In the genomic region with DNA sequence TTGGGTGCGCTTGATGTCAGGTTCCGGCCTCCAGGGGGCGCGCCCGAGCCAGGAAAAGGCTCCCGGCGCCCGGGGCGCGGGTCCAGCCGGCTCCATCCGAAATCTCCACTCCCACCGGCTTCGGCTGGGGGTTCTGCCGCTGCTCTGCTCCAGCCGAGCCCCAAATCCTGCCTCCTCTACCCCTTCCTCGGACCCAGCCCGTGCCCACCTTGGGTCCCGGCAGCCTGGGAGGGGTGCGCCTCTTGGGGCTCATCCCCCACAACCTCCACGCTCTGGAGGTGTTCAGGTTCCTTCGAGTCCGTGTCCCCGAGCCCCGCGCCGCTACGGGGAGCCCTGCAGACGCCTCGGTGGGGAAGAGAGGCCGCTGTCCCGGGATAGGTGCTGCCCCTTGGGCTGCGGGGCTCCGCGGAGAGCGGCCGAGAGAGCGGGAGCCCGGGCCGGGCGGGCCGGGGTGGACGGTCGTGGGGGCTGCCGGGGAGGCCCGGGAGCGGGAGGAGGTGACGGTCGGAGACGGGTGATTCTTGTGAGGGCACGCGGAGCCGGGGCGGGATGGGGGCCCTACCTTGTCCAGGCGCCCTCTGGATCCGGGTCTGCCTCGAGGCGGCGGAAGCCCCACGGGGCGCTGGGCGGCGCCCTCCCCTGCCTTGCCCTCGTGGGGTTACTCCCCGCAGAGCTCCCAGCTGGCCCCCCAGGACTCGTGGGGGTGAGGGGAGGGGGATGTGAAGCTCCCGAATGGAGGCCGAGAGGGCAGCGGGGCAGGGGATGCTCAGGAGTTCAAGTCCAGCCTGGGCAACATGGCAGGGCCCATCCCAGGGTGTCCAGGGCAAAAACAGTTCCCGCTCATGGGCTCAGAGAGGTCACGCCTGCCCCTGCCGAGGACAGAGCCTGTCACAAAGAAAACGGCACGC, we compare ENCODE assay signal across 8 cellular contexts. TPM values are rescaled to one million over a fixed set of nuclear protein-coding genes. Genes with fewer than 3 reads are reported as not detected.
DNase-seq lines count a peak whose midpoint lies in the region; ATAC-seq and TF ChIP-seq lines count a peak whose summit lies in the region.

No MANE protein-coding gene starts in this region.

- H3K36me3 Mint-ChIP-seq in GM23338 (ENCODE audit: low read depth), result no peaks in the 10 kb centered on the region

- no peak overlapping the region for H3K27ac Mint-ChIP-seq in GM23338

- no peaks in the 10 kb centered on the region; the same call in 2 of the 3 replicates for H3K9me3 Mint-ChIP-seq in GM23338

- H3K27ac ChIP-seq in GM23338 (ENCODE audit: low read depth) (no peak overlapping the region), esophagus (ENCODE audit: low read depth in 2 of 2, low read length in 1 of 2) (peak overlapping the region in 1 of 2 donors; percentile 1), muscle layer of colon (ENCODE audit: low read depth, low read length) (no peak overlapping the region)

- H3K4me1 ChIP-seq in GM23338 (ENCODE audit: insufficient read depth), result no peaks in the 10 kb centered on the region; the same call in 1 of the 2 replicates
- no peaks in the 10 kb centered on the region for H3K4me1 ChIP-seq in esophagus (ENCODE audit: control insufficient read depth in 2 of 2, insufficient read depth in 2 of 2, low read length in 1 of 2)
- no peaks in the 10 kb centered on the region for H3K4me1 ChIP-seq in muscle layer of colon (ENCODE audit: insufficient read depth, low read length)

- H3K9ac ChIP-seq in muscle layer of colon (ENCODE audit: low read length), result no peak overlapping the region

- H4K20me1 ChIP-seq in GM23338 (replicated peaks; ENCODE audit: insufficient read depth), result no peaks in the 10 kb centered on the region; the same call in none of the 2 replicates

- no peaks in the 10 kb centered on the region for H3F3A ChIP-seq in GM23338 (replicated peaks; ENCODE audit: low read depth)

- 12 to 14% methylated on average over 58 to 74 of the region's 74 CpGs for WGBS in esophagus, 2 donors

- no peaks in the 10 kb centered on the region for H3K79me2 ChIP-seq in GM23338 (replicated peaks; ENCODE audit: insufficient read depth)

- H3K36me3 ChIP-seq in GM23338 (ENCODE audit: insufficient read depth), result no peaks in the 10 kb centered on the region
- no peaks in the 10 kb centered on the region for H3K36me3 ChIP-seq in esophagus (ENCODE audit: control insufficient read depth in 2 of 2, insufficient read depth in 2 of 2, low read length in 1 of 2)
- H3K36me3 ChIP-seq in muscle layer of colon (ENCODE audit: insufficient read depth, low read length), result no peaks in the 10 kb centered on the region

- H2AFZ ChIP-seq in GM23338, result peak overlapping the region; percentile 100

- H3K9me2 ChIP-seq in GM23338 (ENCODE audit: insufficient read depth), result no peaks in the 10 kb centered on the region

- H3K4me3 ChIP-seq in GM23338 (peak overlapping the region; percentile 80), esophagus (ENCODE audit: low read depth in 1 of 2, low read length in 2 of 2) (peak overlapping the region; percentile 44 to 48), muscle layer of colon (ENCODE audit: low read depth in 1 of 2, low read length in 2 of 2) (peak overlapping the region; percentile 60 to 62)

- no peaks in the 10 kb centered on the region for H3K9me3 ChIP-seq in esophagus (ENCODE audit: control insufficient read depth in 2 of 2, insufficient read depth in 1 of 2, low read depth in 1 of 2, low read length in 1 of 2)
- H3K9me3 ChIP-seq in muscle layer of colon (ENCODE audit: low read length), result no peaks in the 10 kb centered on the region

- H3K4me1 Mint-ChIP-seq in GM23338, result no peaks in the 10 kb centered on the region; the same call in 2 of the 3 replicates

- TF ChIP-seq CTCF in GM23338 (conservative IDR thresholded peaks at IDR 0.05; ENCODE audit: low read depth in 2 of 2), result peak; percentile 75 to 80

- H3K4me3 Mint-ChIP-seq in GM23338, result peak overlapping the region; percentile 63

- H3K27me3 Mint-ChIP-seq in GM23338 (ENCODE audit: insufficient read depth, low read depth, poor library complexity), result peaks cover 16% of the 10 kb centered on the region

- DNase-seq in CD1c-positive myeloid dendritic cell (ENCODE audit: extremely low spot score) (peak; percentile 86), GM23338 (ENCODE audit: low spot score) (peak; percentile 91), NCI-H82 treated with DMSO at 0.1 percent for 48 hours (lab: John Stamatoyannopoulos, UW; ENCODE audit: unreplicated experiment) (peak; percentile 39), activated T-cell treated with anti-CD3 and anti-CD28 coated beads for 1 hour (ENCODE audit: low read depth) (peak; percentile 79)
- peak; percentile 57 to 61 for DNase-seq in stimulated activated CD8-positive, alpha-beta memory T cell treated with anti-CD3 and anti-CD28 coated beads, Interleukin-7, amount 100 ng/mL, for 1 hour (ENCODE audit: low read depth in 2 of 2)

- peak; percentile 90 for ATAC-seq in GM23338
- ATAC-seq in HG02973 (IDR thresholded peaks at IDR 0.05; ENCODE audit: unreplicated experiment), result no peak

- H3K27me3 ChIP-seq in GM23338 (ENCODE audit: insufficient read depth) (peaks cover 9% of the 10 kb centered on the region), esophagus (ENCODE audit: control insufficient read depth in 1 of 2, insufficient read depth in 2 of 2, low read length in 2 of 2) (no peaks in the 10 kb centered on the region), muscle layer of colon (ENCODE audit: control insufficient read depth in 1 of 2, insufficient read depth in 2 of 2, low read length in 2 of 2) (no peaks in the 10 kb centered on the region)

- peak overlapping the region; percentile 94 for H3K4me2 ChIP-seq in GM23338

RNA-seq across cellular contexts. Expression of a gene that starts 13.2 kb away (rescaled TPM):
- 66.4 and 76.2 TPM in 2 replicates for total RNA-seq in GM23338 (2014; rRNA removed; shearing (Covaris generic))
- 66.8 and 76.9 TPM in 2 replicates for polyA plus RNA-seq in GM23338 (2016; fragmentation: Nextera tagmentation; extraction: Ambion mirVana)
- polyA plus RNA-seq in esophagus, result 100 to 1,000 TPM in 1 of 2 donors, 10 to 100 TPM in 1; 52.7 to 112 TPM

RNA-seq across cellular contexts. Expression of a gene that starts 22.0 kb away (rescaled TPM):
- total RNA-seq in GM23338 (2014; rRNA removed; shearing (Covaris generic)), result not detected in 2 replicates
- polyA plus RNA-seq in GM23338 (2016; fragmentation: Nextera tagmentation; extraction: Ambion mirVana) (0.30 and 0.53 TPM in 2 replicates), esophagus (under 1 TPM in 1 of 2 donors, not detected in 1; 0.31 TPM)

RNA-seq across cellular contexts. Expression of a gene that starts 47.7 kb away (rescaled TPM):
- total RNA-seq in GM23338 (2014; rRNA removed; shearing (Covaris generic)), result 49.0 and 54.3 TPM in 2 replicates
- 34.3 and 38.2 TPM in 2 replicates for polyA plus RNA-seq in GM23338 (2016; fragmentation: Nextera tagmentation; extraction: Ambion mirVana)
- 10 to 100 TPM; 20.0 to 28.7 TPM for polyA plus RNA-seq in esophagus

RNA-seq across cellular contexts. Expression of a gene that starts 58.3 kb away (rescaled TPM):
- total RNA-seq in GM23338 (2014; rRNA removed; shearing (Covaris generic)), result 12.7 and 16.2 TPM in 2 replicates
- polyA plus RNA-seq in GM23338 (2016; fragmentation: Nextera tagmentation; extraction: Ambion mirVana) (7.0 and 8.9 TPM in 2 replicates), esophagus (10 to 100 TPM; 19.3 to 50.3 TPM)

Comparison
In these comparisons a context has a peak if more than half of its experiments do, and no peak if none do; other contexts are left out.
1. DNase-seq: peak in every context shown above with its lines; median percentile 91 in GM23338; 86 in CD1c-positive myeloid dendritic cell; 79 in activated T-cell treated with anti-CD3 and anti-CD28 coated beads for 1 hour; 59 in stimulated activated CD8-positive, alpha-beta memory T cell treated with anti-CD3 and anti-CD28 coated beads, Interleukin-7, amount 100 ng/mL, for 1 hour; 39 in NCI-H82 treated with DMSO at 0.1 percent for 48 hours.